15 cellular contexts compared by ENCODE assay signal in genomic region chr5:5353681-5354080, GRCh38.
A peak's percentile ranks its signal among the peaks of the same experiment; 100 is the strongest.
DNase-seq lines count a peak whose midpoint lies in the region; ATAC-seq and TF ChIP-seq lines count a peak whose summit lies in the region.
"Had no signal": no experiment of that assay in that cellular context is flagged by ENCODE, and none has a peak within 500 bp of the region (broad histone marks: within the 10 kb centered on the region; RNA-seq: fewer than 3 reads in every experiment).

No MANE protein-coding gene starts in this region.

- ATAC-seq in GM23338 (peak; percentile 98), HG03521 (IDR thresholded peaks at IDR 0.05; ENCODE audit: unreplicated experiment) (no peak), HG03520 (IDR thresholded peaks at IDR 0.05; ENCODE audit: unreplicated experiment) (no peak)
- ATAC-seq: PC-3 had no signal

- no peak overlapping the region for H3K9ac ChIP-seq in colonic mucosa (ENCODE audit: low read depth in 2 of 2, low read length in 2 of 2)

- intact Hi-C loops in colonic mucosa (cut with DNase I), result no loop called here

- H3K36me3 ChIP-seq in GM23338 (ENCODE audit: insufficient read depth) (no peaks in the 10 kb centered on the region), colonic mucosa (no peaks in the 10 kb centered on the region)

- peaks cover 2% of the 10 kb centered on the region for H3K27me3 Mint-ChIP-seq in GM23338 (ENCODE audit: insufficient read depth, low read depth, poor library complexity)
- H3K27me3 Mint-ChIP-seq: B cell had no signal

- DNase-seq in GM23338 (ENCODE audit: low spot score), result peak; percentile 46
- DNase-seq in NCI-H1417 (lab: John Stamatoyannopoulos, UW), result peak; percentile 23 to 83 (median 60)
- DNase-seq in SHP77 (lab: John Stamatoyannopoulos, UW), result peak; percentile 14 to 26
- peak; percentile 72 for DNase-seq in islet precursor cell
- no peak for DNase-seq in colonic mucosa
- DNase-seq: CD4-positive, alpha-beta T cell; DND-41; GF-D8; IMR-90; NCI-H1694; NCI-H524; PC-3 had no signal

- H3K9me3 ChIP-seq in colonic mucosa, result no peaks in the 10 kb centered on the region

- H4K20me1 ChIP-seq in GM23338 (replicated peaks; ENCODE audit: insufficient read depth), result no peaks in the 10 kb centered on the region

- H3K27me3 ChIP-seq in GM23338 (ENCODE audit: insufficient read depth), result no peaks in the 10 kb centered on the region
- no peaks in the 10 kb centered on the region for H3K27me3 ChIP-seq in colonic mucosa

- no peaks in the 10 kb centered on the region for H3F3A ChIP-seq in GM23338 (replicated peaks; ENCODE audit: low read depth)

- no peaks in the 10 kb centered on the region for H3K9me3 Mint-ChIP-seq in GM23338
- H3K9me3 Mint-ChIP-seq: CD4-positive, alpha-beta T cell had no signal

- no peaks in the 10 kb centered on the region for H3K79me2 ChIP-seq in GM23338 (replicated peaks; ENCODE audit: insufficient read depth)

- H2AFZ ChIP-seq in GM23338, result no peak overlapping the region

- no peak overlapping the region for H3K27ac Mint-ChIP-seq in GM23338
- H3K27ac Mint-ChIP-seq: B cell; CD4-positive, alpha-beta T cell had no signal

- no peak overlapping the region for H3K4me3 Mint-ChIP-seq in GM23338
- H3K4me3 Mint-ChIP-seq: B cell; CD4-positive, alpha-beta T cell had no signal

- peaks cover 8% of the 10 kb centered on the region; the same call in 1 of the 2 replicates for H3K9me2 ChIP-seq in GM23338 (ENCODE audit: insufficient read depth)

- H3K4me3 ChIP-seq in GM23338 (no peak overlapping the region), colonic mucosa (no peak overlapping the region)

- H3K27ac ChIP-seq in GM23338 (ENCODE audit: low read depth) (no peak overlapping the region), colonic mucosa (no peak overlapping the region)

- peaks cover 5% of the 10 kb centered on the region; the same call in 2 of the 3 replicates for H3K4me1 Mint-ChIP-seq in GM23338
- H3K4me1 Mint-ChIP-seq: B cell had no signal

- H3K36me3 Mint-ChIP-seq in GM23338 (ENCODE audit: low read depth), result no peaks in the 10 kb centered on the region

- H3K4me1 ChIP-seq in GM23338 (ENCODE audit: insufficient read depth) (no peaks in the 10 kb centered on the region), colonic mucosa (no peaks in the 10 kb centered on the region)

- TF ChIP-seq CTCF in GM23338 (conservative IDR thresholded peaks at IDR 0.05; ENCODE audit: low read depth in 2 of 2) (0 out of 4 replicates have a peak, but pooled peaks of 1 of the 2 experiments have one; percentile 9), colonic mucosa (IDR thresholded peaks at IDR 0.05) (no peak)

- no peak overlapping the region for H3K4me2 ChIP-seq in GM23338

TF ChIP-seq in GM23338, 12 proteins besides CTCF, POLR2A, EP300 and RAD21 (continues in another document):
- no peak for TF ChIP-seq ZNF331 (CRISPR knock-in tag; IDR thresholded peaks at IDR 0.05; ENCODE audit: low read depth)
- TF ChIP-seq JUNB (IDR thresholded peaks at IDR 0.05; ENCODE audit: unreplicated experiment), result no peak
- TF ChIP-seq POLR2AphosphoS5 (IDR thresholded peaks at IDR 0.05; ENCODE audit: low read depth), result no peak
- TF ChIP-seq NANOG (IDR thresholded peaks at IDR 0.05; ENCODE audit: borderline replicate concordance), result no peak
- no peak for TF ChIP-seq EZH2 (IDR thresholded peaks at IDR 0.05; ENCODE audit: low read depth, unreplicated experiment)
- TF ChIP-seq ETS1 (IDR thresholded peaks at IDR 0.05), result no peak
- no peak for TF ChIP-seq REST (IDR thresholded peaks at IDR 0.05; ENCODE audit: unreplicated experiment)
- TF ChIP-seq STAT1 (IDR thresholded peaks at IDR 0.05; ENCODE audit: unreplicated experiment), result no peak
- TF ChIP-seq ZNF462 (CRISPR knock-in tag; IDR thresholded peaks at IDR 0.05), result no peak
- TF ChIP-seq CREB1 (CRISPR knock-in tag; IDR thresholded peaks at IDR 0.05; ENCODE audit: low read depth), result no peak
